ENCODE assay signal across 1 cellular context in the genomic region with DNA sequence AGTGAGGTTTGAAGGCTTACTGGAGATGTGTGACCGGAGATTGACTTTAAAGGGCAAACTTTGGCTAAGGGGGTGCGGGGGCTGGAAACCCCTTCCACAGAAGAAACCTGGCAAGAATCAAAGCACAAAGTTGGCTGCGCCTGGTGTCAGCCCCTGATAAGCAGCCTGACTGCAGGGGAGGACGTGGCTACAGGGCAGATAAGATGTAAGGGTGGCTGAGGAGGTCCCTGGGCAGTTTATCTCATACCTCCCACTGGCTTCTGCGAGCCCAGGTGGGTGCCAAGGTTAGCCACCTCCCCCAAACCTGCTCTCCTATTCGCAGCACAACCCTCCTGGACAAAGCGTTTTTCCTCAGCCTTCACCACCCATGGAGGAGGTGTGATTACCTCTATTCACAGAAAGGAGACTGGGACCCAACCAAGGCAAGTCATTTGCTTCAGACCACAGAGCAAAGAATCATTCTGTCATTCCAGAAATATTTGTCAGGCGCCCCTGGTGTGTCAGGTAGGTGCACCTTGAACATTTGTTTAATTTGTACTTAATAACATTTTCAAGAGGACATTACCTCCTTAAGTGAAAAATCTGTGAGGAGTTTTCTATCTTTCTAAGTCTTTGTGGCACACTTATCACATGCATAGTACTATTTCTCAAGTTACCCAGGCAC.
TF ChIP-seq lines count a peak whose summit lies in the region.

No MANE protein-coding gene starts in this region.

TF ChIP-seq in K562, 482 proteins besides CTCF, POLR2A, EP300 and RAD21 (continued from another document and continues in another):
- TF ChIP-seq, protein P1, sequence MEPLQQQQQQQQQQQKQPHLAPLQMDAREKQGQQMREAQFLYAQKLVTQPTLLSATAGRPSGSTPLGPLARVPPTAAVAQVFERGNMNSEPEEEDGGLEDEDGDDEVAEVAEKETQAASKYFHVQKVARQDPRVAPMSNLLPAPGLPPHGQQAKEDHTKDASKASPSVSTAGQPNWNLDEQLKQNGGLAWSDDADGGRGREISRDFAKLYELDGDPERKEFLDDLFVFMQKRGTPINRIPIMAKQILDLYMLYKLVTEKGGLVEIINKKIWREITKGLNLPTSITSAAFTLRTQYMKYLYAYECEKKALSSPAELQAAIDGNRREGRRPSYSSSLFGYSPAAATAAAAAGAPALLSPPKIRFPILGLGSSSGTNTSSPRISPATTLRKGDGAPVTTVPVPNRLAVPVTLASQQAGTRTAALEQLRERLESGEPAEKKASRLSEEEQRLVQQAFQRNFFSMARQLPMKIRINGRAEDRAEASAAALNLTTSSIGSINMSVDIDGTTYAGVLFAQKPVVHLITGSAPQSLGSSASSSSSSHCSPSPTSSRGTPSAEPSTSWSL (CRISPR knock-in tag; IDR thresholded peaks at IDR 0.05; ENCODE audit: borderline replicate concordance), result peak; percentile 74; the same call in 1 of the 2 replicates
- TF ChIP-seq ZNF644 (tag; IDR thresholded peaks at IDR 0.05; ENCODE audit: low read depth) (peak; percentile 93), NR2C1 (IDR thresholded peaks at IDR 0.05) (no peak), NR2C1 (tag; IDR thresholded peaks at IDR 0.05) (peak; percentile 72), TAF1 (IDR thresholded peaks at IDR 0.05; ENCODE audit: control insufficient read depth, extremely low read depth, insufficient read depth, low read length, severe bottlenecking) (peak; percentile 61), TCFL5 (CRISPR knock-in tag; conservative IDR thresholded peaks at IDR 0.05) (no peak; the same call in 1 of the 2 replicates), TGIF2 (CRISPR knock-in tag; IDR thresholded peaks at IDR 0.05) (no peak), NBN (IDR thresholded peaks at IDR 0.05; ENCODE audit: low read depth) (peak; percentile 84), TCF7L2 (IDR thresholded peaks at IDR 0.05; ENCODE audit: low read depth, low read length) (no peak), ZNF212 (CRISPR knock-in tag; IDR thresholded peaks at IDR 0.05) (no peak), FOXM1 (IDR thresholded peaks at IDR 0.05; ENCODE audit: low read depth) (peak; percentile 97), FOXM1 (CRISPR knock-in tag; IDR thresholded peaks at IDR 0.05; ENCODE audit: low read depth) (no peak), TRIM24 (IDR thresholded peaks at IDR 0.05) (peak; percentile 98 to 99), PHF21A (IDR thresholded peaks at IDR 0.05; ENCODE audit: borderline replicate concordance, low read depth) (no peak; the same call in 1 of the 2 replicates), RFX7 (CRISPR knock-in tag; IDR thresholded peaks at IDR 0.05) (0 out of 2 replicates have a peak, but pooled peaks have one; percentile 52), IRF2 (CRISPR knock-in tag; IDR thresholded peaks at IDR 0.05) (no peak), ZNF589 (CRISPR knock-in tag; IDR thresholded peaks at IDR 0.05; ENCODE audit: low read depth) (peak; percentile 91), EP400 (IDR thresholded peaks at IDR 0.05) (no peak), CHD2 (IDR thresholded peaks at IDR 0.05; ENCODE audit: low read depth, low read length) (0 out of 2 replicates have a peak, but pooled peaks have one; percentile 29), RBM15 (IDR thresholded peaks at IDR 0.05; ENCODE audit: insufficient read depth, low read length) (no peak), HDAC6 (IDR thresholded peaks at IDR 0.05; ENCODE audit: low read depth, low read length) (no peak), GABPB2 (CRISPR knock-in tag; conservative IDR thresholded peaks at IDR 0.05) (no peak), FOSL1 (tag; conservative IDR thresholded peaks at IDR 0.05) (peak; percentile 72), ARID1B (IDR thresholded peaks at IDR 0.05) (peak; percentile 100), ZNF551 (CRISPR knock-in tag; IDR thresholded peaks at IDR 0.05) (no peak), POLR2G (IDR thresholded peaks at IDR 0.05; ENCODE audit: low read depth, low read length) (no peak), NCOA6 (IDR thresholded peaks at IDR 0.05) (no peak), DPF2 (IDR thresholded peaks at IDR 0.05) (peak; percentile 99)
- TF ChIP-seq, protein P2, sequence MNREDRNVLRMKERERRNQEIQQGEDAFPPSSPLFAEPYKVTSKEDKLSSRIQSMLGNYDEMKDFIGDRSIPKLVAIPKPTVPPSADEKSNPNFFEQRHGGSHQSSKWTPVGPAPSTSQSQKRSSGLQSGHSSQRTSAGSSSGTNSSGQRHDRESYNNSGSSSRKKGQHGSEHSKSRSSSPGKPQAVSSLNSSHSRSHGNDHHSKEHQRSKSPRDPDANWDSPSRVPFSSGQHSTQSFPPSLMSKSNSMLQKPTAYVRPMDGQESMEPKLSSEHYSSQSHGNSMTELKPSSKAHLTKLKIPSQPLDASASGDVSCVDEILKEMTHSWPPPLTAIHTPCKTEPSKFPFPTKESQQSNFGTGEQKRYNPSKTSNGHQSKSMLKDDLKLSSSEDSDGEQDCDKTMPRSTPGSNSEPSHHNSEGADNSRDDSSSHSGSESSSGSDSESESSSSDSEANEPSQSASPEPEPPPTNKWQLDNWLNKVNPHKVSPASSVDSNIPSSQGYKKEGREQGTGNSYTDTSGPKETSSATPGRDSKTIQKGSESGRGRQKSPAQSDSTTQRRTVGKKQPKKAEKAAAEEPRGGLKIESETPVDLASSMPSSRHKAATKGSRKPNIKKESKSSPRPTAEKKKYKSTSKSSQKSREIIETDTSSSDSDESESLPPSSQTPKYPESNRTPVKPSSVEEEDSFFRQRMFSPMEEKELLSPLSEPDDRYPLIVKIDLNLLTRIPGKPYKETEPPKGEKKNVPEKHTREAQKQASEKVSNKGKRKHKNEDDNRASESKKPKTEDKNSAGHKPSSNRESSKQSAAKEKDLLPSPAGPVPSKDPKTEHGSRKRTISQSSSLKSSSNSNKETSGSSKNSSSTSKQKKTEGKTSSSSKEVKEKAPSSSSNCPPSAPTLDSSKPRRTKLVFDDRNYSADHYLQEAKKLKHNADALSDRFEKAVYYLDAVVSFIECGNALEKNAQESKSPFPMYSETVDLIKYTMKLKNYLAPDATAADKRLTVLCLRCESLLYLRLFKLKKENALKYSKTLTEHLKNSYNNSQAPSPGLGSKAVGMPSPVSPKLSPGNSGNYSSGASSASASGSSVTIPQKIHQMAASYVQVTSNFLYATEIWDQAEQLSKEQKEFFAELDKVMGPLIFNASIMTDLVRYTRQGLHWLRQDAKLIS (CRISPR knock-in tag; IDR thresholded peaks at IDR 0.05), result peak; percentile 52; the same call in 1 of the 2 replicates
- TF ChIP-seq, protein P3, sequence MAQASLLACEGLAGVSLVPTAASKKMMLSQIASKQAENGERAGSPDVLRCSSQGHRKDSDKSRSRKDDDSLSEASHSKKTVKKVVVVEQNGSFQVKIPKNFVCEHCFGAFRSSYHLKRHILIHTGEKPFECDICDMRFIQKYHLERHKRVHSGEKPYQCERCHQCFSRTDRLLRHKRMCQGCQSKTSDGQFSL (CRISPR knock-in tag; IDR thresholded peaks at IDR 0.05), result no peak
- TF ChIP-seq, protein P3 (tag; IDR thresholded peaks at IDR 0.05), result no peak
- TF ChIP-seq, protein P4, sequence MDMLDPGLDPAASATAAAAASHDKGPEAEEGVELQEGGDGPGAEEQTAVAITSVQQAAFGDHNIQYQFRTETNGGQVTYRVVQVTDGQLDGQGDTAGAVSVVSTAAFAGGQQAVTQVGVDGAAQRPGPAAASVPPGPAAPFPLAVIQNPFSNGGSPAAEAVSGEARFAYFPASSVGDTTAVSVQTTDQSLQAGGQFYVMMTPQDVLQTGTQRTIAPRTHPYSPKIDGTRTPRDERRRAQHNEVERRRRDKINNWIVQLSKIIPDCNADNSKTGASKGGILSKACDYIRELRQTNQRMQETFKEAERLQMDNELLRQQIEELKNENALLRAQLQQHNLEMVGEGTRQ (CRISPR knock-in tag; IDR thresholded peaks at IDR 0.05), result no peak
- TF ChIP-seq, protein P5, sequence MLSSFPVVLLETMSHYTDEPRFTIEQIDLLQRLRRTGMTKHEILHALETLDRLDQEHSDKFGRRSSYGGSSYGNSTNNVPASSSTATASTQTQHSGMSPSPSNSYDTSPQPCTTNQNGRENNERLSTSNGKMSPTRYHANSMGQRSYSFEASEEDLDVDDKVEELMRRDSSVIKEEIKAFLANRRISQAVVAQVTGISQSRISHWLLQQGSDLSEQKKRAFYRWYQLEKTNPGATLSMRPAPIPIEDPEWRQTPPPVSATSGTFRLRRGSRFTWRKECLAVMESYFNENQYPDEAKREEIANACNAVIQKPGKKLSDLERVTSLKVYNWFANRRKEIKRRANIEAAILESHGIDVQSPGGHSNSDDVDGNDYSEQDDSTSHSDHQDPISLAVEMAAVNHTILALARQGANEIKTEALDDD (IDR thresholded peaks at IDR 0.05), result peak; percentile 36; the same call in 1 of the 2 replicates
- TF ChIP-seq, protein P6, sequence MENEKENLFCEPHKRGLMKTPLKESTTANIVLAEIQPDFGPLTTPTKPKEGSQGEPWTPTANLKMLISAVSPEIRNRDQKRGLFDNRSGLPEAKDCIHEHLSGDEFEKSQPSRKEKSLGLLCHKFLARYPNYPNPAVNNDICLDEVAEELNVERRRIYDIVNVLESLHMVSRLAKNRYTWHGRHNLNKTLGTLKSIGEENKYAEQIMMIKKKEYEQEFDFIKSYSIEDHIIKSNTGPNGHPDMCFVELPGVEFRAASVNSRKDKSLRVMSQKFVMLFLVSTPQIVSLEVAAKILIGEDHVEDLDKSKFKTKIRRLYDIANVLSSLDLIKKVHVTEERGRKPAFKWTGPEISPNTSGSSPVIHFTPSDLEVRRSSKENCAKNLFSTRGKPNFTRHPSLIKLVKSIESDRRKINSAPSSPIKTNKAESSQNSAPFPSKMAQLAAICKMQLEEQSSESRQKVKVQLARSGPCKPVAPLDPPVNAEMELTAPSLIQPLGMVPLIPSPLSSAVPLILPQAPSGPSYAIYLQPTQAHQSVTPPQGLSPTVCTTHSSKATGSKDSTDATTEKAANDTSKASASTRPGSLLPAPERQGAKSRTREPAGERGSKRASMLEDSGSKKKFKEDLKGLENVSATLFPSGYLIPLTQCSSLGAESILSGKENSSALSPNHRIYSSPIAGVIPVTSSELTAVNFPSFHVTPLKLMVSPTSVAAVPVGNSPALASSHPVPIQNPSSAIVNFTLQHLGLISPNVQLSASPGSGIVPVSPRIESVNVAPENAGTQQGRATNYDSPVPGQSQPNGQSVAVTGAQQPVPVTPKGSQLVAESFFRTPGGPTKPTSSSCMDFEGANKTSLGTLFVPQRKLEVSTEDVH (IDR thresholded peaks at IDR 0.05; ENCODE audit: low read depth, partially characterized antibody), result no peak
- TF ChIP-seq, protein P7, sequence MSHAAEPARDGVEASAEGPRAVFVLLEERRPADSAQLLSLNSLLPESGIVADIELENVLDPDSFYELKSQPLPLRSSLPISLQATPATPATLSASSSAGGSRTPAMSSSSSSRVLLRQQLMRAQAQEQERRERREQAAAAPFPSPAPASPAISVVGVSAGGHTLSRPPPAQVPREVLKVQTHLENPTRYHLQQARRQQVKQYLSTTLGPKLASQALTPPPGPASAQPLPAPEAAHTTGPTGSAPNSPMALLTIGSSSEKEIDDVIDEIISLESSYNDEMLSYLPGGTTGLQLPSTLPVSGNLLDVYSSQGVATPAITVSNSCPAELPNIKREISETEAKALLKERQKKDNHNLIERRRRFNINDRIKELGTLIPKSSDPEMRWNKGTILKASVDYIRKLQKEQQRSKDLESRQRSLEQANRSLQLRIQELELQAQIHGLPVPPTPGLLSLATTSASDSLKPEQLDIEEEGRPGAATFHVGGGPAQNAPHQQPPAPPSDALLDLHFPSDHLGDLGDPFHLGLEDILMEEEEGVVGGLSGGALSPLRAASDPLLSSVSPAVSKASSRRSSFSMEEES (CRISPR knock-in tag; IDR thresholded peaks at IDR 0.05), result no peak; the same call in 1 of the 2 replicates
